In genomic region chr1:15911927-15912326, GRCh38 we compare ENCODE assay signal across 24 cellular contexts.
DNase-seq lines count a peak whose midpoint lies in the region; ATAC-seq and TF ChIP-seq lines count a peak whose summit lies in the region.
"Had no signal": no experiment of that assay in that cellular context is flagged by ENCODE, and none has a peak within 500 bp of the region (broad histone marks: within the 10 kb centered on the region; RNA-seq: fewer than 3 reads in every experiment).

No MANE protein-coding gene starts in this region.

- no peaks in the 10 kb centered on the region for H3K4me1 Mint-ChIP-seq in type B pancreatic cell (ENCODE audit: unreplicated experiment)
- peaks cover 16 to 38% (median 17%) of the 10 kb centered on the region in 3 donors for H3K4me1 Mint-ChIP-seq in CD8-positive, alpha-beta memory T cell
- H3K4me1 Mint-ChIP-seq: H9 had no signal

- no peak for ATAC-seq in GM21367 (IDR thresholded peaks at IDR 0.05; ENCODE audit: unreplicated experiment)
- ATAC-seq: GM12878, Right ventricle myocardium inferior had no signal

- POLR2A ChIA-PET in CD8-positive, alpha-beta memory T cell (lab: Charles Lee) = no interaction called here

- no peak overlapping the region for H2BK120ac ChIP-seq in neuronal stem cell (ENCODE audit: low read depth, low read length)

- H3K4ac ChIP-seq in neuronal stem cell (ENCODE audit: low read length) = no peak overlapping the region

- H3K4me1 ChIP-seq in esophagus squamous epithelium (peaks cover 0 to 42% (median 8%) of the 10 kb centered on the region in 3 donors), neuronal stem cell (ENCODE audit: control insufficient read depth in 2 of 2, insufficient read depth in 1 of 2, low read depth in 1 of 2, low read length in 2 of 2) (no peaks in the 10 kb centered on the region)
- peaks cover 14% of the 10 kb centered on the region for H3K4me1 ChIP-seq in CD8-positive, alpha-beta memory T cell (ENCODE audit: insufficient read depth, low read length)

- no peaks in the 10 kb centered on the region for H3K27me3 Mint-ChIP-seq in type B pancreatic cell
- H3K27me3 Mint-ChIP-seq in CD8-positive, alpha-beta memory T cell = no peaks in the 10 kb centered on the region
- H3K27me3 Mint-ChIP-seq: B cell; CD4-positive, alpha-beta T cell had no signal

- no peak overlapping the region for H3K4me3 ChIP-seq in esophagus squamous epithelium
- H3K4me3 ChIP-seq in CD8-positive, alpha-beta memory T cell (ENCODE audit: low read length) = no peak overlapping the region
- no peak overlapping the region for H3K4me3 ChIP-seq in neuronal stem cell (ENCODE audit: low read length in 2 of 2)
- H3K4me3 ChIP-seq: GM12878, Peyer's patch, SK-N-MC had no signal

- 41 to 56% methylated on average over 2 of the region's 2 CpGs for WGBS in esophagus squamous epithelium, 2 donors
- no CpG with 5 or more reads among the region's 2 CpGs for WGBS in neuronal stem cell (ENCODE audit: extremely low coverage in 2 of 2, insufficient read length in 2 of 2, insufficient replicate concordance in 1 of 2), 2 donors

- no peak overlapping the region for H4K8ac ChIP-seq in neuronal stem cell (ENCODE audit: low read depth, low read length)

- H3K4me3 Mint-ChIP-seq in type B pancreatic cell = no peak overlapping the region
- no peak overlapping the region for H3K4me3 Mint-ChIP-seq in CD8-positive, alpha-beta memory T cell
- H3K4me3 Mint-ChIP-seq: B cell; CD4-positive, alpha-beta T cell; H9 had no signal

- H3K14ac ChIP-seq in neuronal stem cell (ENCODE audit: low read length) = no peak overlapping the region

- peak overlapping the region; percentile 84 for H3K27ac Mint-ChIP-seq in type B pancreatic cell
- peak overlapping the region in 1 of 8 donors; percentile 54 for H3K27ac Mint-ChIP-seq in CD8-positive, alpha-beta memory T cell
- H3K27ac Mint-ChIP-seq: B cell; CD4-positive, alpha-beta T cell; H9 had no signal

- no peak overlapping the region for H3K9ac ChIP-seq in neuronal stem cell (ENCODE audit: low read depth, low read length, poor library complexity)

- H3K23ac ChIP-seq in neuronal stem cell (ENCODE audit: low read depth, low read length, poor library complexity) = no peak overlapping the region

- H3K36me3 Mint-ChIP-seq in type B pancreatic cell = peaks cover 30% of the 10 kb centered on the region
- peaks cover 4 to 69% (median 7%) of the 10 kb centered on the region in 3 donors for H3K36me3 Mint-ChIP-seq in CD8-positive, alpha-beta memory T cell

- peaks cover 0 to 92% (median 5%) of the 10 kb centered on the region in 3 donors for H3K36me3 ChIP-seq in esophagus squamous epithelium
- H3K36me3 ChIP-seq in CD8-positive, alpha-beta memory T cell (ENCODE audit: insufficient read depth, low read length) = peaks cover 21% of the 10 kb centered on the region
- H3K36me3 ChIP-seq in neuronal stem cell (replicated peaks in 1 of 2; ENCODE audit: control insufficient read depth in 2 of 2, insufficient read depth in 2 of 2, low read length in 2 of 2) = peaks cover 14 to 96% of the 10 kb centered on the region in 2 donors

- no peak overlapping the region for H2BK5ac ChIP-seq in neuronal stem cell (ENCODE audit: low read length)

- H3K79me1 ChIP-seq in neuronal stem cell (ENCODE audit: low read depth, low read length) = peaks cover 2% of the 10 kb centered on the region

- H3K27me3 ChIP-seq in esophagus squamous epithelium (no peaks in the 10 kb centered on the region), neuronal stem cell (ENCODE audit: control insufficient read depth in 3 of 3, insufficient read depth in 3 of 3, low read depth in 1 of 3, low read length in 3 of 3) (no peaks in the 10 kb centered on the region)
- no peaks in the 10 kb centered on the region for H3K27me3 ChIP-seq in CD8-positive, alpha-beta memory T cell (ENCODE audit: insufficient read depth, low read length, poor library complexity, severe bottlenecking)
- H3K27me3 ChIP-seq: Peyer's patch had no signal

- TF ChIP-seq POLR2A in esophagus squamous epithelium (IDR thresholded peaks at IDR 0.05) = no peak

- TF ChIP-seq CTCF in VCaP (conservative IDR thresholded peaks at IDR 0.05) (no peak), esophagus squamous epithelium (IDR thresholded peaks at IDR 0.05) (peak in 2 of 6 experiments; percentile 28 to 44), type B pancreatic cell (conservative IDR thresholded peaks at IDR 0.05) (no peak)

- H3K4me2 ChIP-seq in neuronal stem cell (ENCODE audit: insufficient read depth, low read length, poor library complexity, severe bottlenecking) = no peak overlapping the region

- DNase-seq in SIG-M5 treated with dmso at 0.1 percent for 504 hours (lab: John Stamatoyannopoulos, UW; ENCODE audit: unreplicated experiment) = peak; percentile 9
- DNase-seq in SIG-M5 (lab: John Stamatoyannopoulos, UW) = no peak
- no peak for DNase-seq in esophagus squamous epithelium (lab: John Stamatoyannopoulos, UW)
- DNase-seq in type B pancreatic cell (ENCODE audit: extremely low spot score, unreplicated experiment) = no peak
- DNase-seq in CD8-positive, alpha-beta memory T cell = no peak
- no peak for DNase-seq in neuronal stem cell (ENCODE audit: low spot score)
- DNase-seq: 8988T; Calu3; CD4-positive, alpha-beta T cell; DMS53; EL; H9; KBM-7; NCI-H1417; NCI-H187; NCI-H345; NCI-H524 treated with DMSO at 0.1 percent for 48 hours; Peyer's patch had no signal

- H3K9me3 Mint-ChIP-seq in type B pancreatic cell = no peaks in the 10 kb centered on the region
- no peaks in the 10 kb centered on the region for H3K9me3 Mint-ChIP-seq in CD8-positive, alpha-beta memory T cell
- H3K9me3 Mint-ChIP-seq: CD4-positive, alpha-beta T cell; H9 had no signal

- H2BK12ac ChIP-seq in neuronal stem cell (ENCODE audit: low read length) = no peak overlapping the region

- no peak overlapping the region for H2AK5ac ChIP-seq in neuronal stem cell (ENCODE audit: low read depth, low read length)

- H3K9me3 ChIP-seq in esophagus squamous epithelium = no peaks in the 10 kb centered on the region
- H3K9me3 ChIP-seq in CD8-positive, alpha-beta memory T cell (ENCODE audit: low read length) = no peaks in the 10 kb centered on the region
- peaks cover 0 to 6% of the 10 kb centered on the region in 2 donors for H3K9me3 ChIP-seq in neuronal stem cell (replicated peaks in 1 of 2; ENCODE audit: control insufficient read depth in 2 of 2, insufficient read depth in 1 of 2, low read depth in 1 of 2, low read length in 2 of 2)
- H3K9me3 ChIP-seq: Peyer's patch had no signal

- no peak overlapping the region for H2AFZ ChIP-seq in neuronal stem cell (ENCODE audit: low read length)

- H3K18ac ChIP-seq in neuronal stem cell (ENCODE audit: low read length) = no peak overlapping the region

- CTCF ChIA-PET in CD8-positive, alpha-beta memory T cell (lab: Charles Lee) = interaction anchor here (1.0 kb wide), 2 partner anchors 49 to 97 kb away, joined by 3 to 4 read pairs; no protein-coding TSS in a partner anchor

- no peak overlapping the region for H2BK15ac ChIP-seq in neuronal stem cell (ENCODE audit: low read length)

- intact Hi-C loops in esophagus squamous epithelium (cut with DNase I) = no loop called here

- no peak overlapping the region for H4K91ac ChIP-seq in neuronal stem cell (ENCODE audit: low read depth, low read length, poor library complexity)

- H3K27ac ChIP-seq in VCaP = peak overlapping the region; percentile 57
- peak overlapping the region in 3 of 4 donors; percentile 62 to 70 (median 66) for H3K27ac ChIP-seq in esophagus squamous epithelium
- H3K27ac ChIP-seq in CD8-positive, alpha-beta memory T cell (ENCODE audit: low read depth, low read length) = no peak overlapping the region
- H3K27ac ChIP-seq in neuronal stem cell (replicated peaks; ENCODE audit: low read length) = no peak overlapping the region
- H3K27ac ChIP-seq: Peyer's patch, SK-N-MC had no signal

Comparison
In these comparisons a context has a peak if more than half of its experiments do, and no peak if none do; other contexts are left out.
1. H3K27ac ChIP-seq: peak in VCaP (single experiment) and esophagus squamous epithelium (3 of 4); none in CD8-positive, alpha-beta memory T cell (single experiment) and neuronal stem cell (single experiment).